In the genomic region with DNA sequence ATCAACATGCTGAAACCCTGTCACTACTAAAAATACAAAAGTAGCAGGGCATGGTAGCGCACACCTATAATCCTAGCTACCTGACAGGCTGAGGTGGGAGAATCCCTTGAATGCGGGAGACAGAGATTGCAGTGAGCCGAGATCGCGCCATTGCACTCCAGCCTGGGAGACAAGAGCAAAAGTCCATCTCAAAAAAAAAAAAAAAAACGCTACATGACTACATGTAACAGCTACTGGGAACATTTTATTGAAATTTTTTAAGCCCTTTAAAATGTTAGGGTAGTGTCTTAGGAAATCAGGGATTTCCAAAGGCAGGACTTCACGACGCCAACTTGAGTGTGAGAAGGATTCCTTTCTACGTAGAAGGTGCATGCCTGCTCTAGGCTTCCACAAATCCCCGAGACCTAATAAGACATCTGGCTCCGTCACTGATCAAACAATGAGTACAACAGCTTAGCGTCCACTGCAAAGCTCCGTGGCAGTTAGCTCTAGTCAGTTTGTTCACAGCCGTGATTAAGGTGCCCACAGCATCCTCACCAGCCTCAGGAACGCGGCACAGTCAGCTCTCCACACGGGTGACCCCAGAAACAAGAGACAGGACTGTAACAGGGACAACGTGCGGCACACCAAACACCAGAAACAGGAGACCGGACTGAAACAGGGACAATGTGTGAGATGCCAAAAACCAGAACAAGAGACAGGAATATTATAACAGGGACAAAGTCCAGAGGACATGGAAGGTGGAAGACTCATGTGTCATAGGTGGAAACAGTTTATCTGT, we compare ENCODE assay signal across 1 cellular context.
TF ChIP-seq lines count a peak whose summit lies in the region.

No MANE protein-coding gene starts in this region.

TF ChIP-seq in WTC11, 78 proteins besides CTCF, POLR2A, EP300 and RAD21 (continued from another document):
- TF ChIP-seq EMX1 (CRISPR knock-in tag; IDR thresholded peaks at IDR 0.05): no peak
- TF ChIP-seq, protein P1, sequence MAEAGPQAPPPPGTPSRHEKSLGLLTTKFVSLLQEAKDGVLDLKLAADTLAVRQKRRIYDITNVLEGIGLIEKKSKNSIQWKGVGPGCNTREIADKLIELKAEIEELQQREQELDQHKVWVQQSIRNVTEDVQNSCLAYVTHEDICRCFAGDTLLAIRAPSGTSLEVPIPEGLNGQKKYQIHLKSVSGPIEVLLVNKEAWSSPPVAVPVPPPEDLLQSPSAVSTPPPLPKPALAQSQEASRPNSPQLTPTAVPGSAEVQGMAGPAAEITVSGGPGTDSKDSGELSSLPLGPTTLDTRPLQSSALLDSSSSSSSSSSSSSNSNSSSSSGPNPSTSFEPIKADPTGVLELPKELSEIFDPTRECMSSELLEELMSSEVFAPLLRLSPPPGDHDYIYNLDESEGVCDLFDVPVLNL (CRISPR knock-in tag; IDR thresholded peaks at IDR 0.05; ENCODE audit: borderline replicate concordance, low read depth): no peak
- TF ChIP-seq, protein P2, sequence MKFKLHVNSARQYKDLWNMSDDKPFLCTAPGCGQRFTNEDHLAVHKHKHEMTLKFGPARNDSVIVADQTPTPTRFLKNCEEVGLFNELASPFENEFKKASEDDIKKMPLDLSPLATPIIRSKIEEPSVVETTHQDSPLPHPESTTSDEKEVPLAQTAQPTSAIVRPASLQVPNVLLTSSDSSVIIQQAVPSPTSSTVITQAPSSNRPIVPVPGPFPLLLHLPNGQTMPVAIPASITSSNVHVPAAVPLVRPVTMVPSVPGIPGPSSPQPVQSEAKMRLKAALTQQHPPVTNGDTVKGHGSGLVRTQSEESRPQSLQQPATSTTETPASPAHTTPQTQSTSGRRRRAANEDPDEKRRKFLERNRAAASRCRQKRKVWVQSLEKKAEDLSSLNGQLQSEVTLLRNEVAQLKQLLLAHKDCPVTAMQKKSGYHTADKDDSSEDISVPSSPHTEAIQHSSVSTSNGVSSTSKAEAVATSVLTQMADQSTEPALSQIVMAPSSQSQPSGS (CRISPR knock-in tag; IDR thresholded peaks at IDR 0.05; ENCODE audit: borderline replicate concordance, low read depth): no peak
